ENCODE assay signal across 2 cellular contexts in genomic region chr10:122304054-122304579, GRCh38.
TF ChIP-seq lines count a peak whose summit lies in the region.

No MANE protein-coding gene starts in this region.

TF ChIP-seq in H1, 55 proteins besides CTCF, POLR2A, EP300 and RAD21:
- TF ChIP-seq NANOG (IDR thresholded peaks at IDR 0.05; ENCODE audit: insufficient read depth, low read depth, low read length, poor library complexity, severe bottlenecking), result no peak
- TF ChIP-seq HDAC6 (IDR thresholded peaks at IDR 0.05; ENCODE audit: low read depth, low read length), result no peak
- TF ChIP-seq, protein P1, sequence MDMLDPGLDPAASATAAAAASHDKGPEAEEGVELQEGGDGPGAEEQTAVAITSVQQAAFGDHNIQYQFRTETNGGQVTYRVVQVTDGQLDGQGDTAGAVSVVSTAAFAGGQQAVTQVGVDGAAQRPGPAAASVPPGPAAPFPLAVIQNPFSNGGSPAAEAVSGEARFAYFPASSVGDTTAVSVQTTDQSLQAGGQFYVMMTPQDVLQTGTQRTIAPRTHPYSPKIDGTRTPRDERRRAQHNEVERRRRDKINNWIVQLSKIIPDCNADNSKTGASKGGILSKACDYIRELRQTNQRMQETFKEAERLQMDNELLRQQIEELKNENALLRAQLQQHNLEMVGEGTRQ (IDR thresholded peaks at IDR 0.05; ENCODE audit: low read length), result no peak
- no peak for TF ChIP-seq CBX5 (IDR thresholded peaks at IDR 0.05; ENCODE audit: low read depth, low read length)
- TF ChIP-seq YY1 (IDR thresholded peaks at IDR 0.05; ENCODE audit: low read depth, low read length), result no peak
- TF ChIP-seq SP2 (IDR thresholded peaks at IDR 0.05; ENCODE audit: low read length), result no peak
- no peak for TF ChIP-seq MAX (IDR thresholded peaks at IDR 0.05)
- no peak for TF ChIP-seq SIX5 (IDR thresholded peaks at IDR 0.05; ENCODE audit: low read depth, low read length)
- TF ChIP-seq CEBPB (IDR thresholded peaks at IDR 0.05; ENCODE audit: low read depth, low read length), result no peak
- TF ChIP-seq BCL11A (IDR thresholded peaks at IDR 0.05; ENCODE audit: low read depth in 2 of 2, low read length in 2 of 2), result no peak
- no peak for TF ChIP-seq RFX5 (IDR thresholded peaks at IDR 0.05; ENCODE audit: borderline replicate concordance, low read depth, low read length)
- no peak for TF ChIP-seq SRF (IDR thresholded peaks at IDR 0.05; ENCODE audit: low read depth, low read length)
- no peak for TF ChIP-seq RXRA (IDR thresholded peaks at IDR 0.05; ENCODE audit: insufficient read depth, low read depth, low read length)

TF ChIP-seq in liver, 16 proteins besides CTCF, POLR2A, EP300 and RAD21:
- no peak for TF ChIP-seq NR2F2 (IDR thresholded peaks at IDR 0.05)
- TF ChIP-seq ZBTB33 (IDR thresholded peaks at IDR 0.05), result peak; percentile 39
- peak; percentile 90 to 93 for TF ChIP-seq HNF4A (conservative IDR thresholded peaks at IDR 0.05)
- peak; percentile 75 for TF ChIP-seq YY1 (IDR thresholded peaks at IDR 0.05)
- TF ChIP-seq JUND (IDR thresholded peaks at IDR 0.05), result peak; percentile 52 to 57
- TF ChIP-seq EGR1 (IDR thresholded peaks at IDR 0.05; ENCODE audit: low read depth in 2 of 2), result no peak
- TF ChIP-seq TAF1 (conservative IDR thresholded peaks at IDR 0.05), result no peak
- TF ChIP-seq RXRA (IDR thresholded peaks at IDR 0.05), result peak; percentile 70 to 78
- no peak for TF ChIP-seq FOXA1 (IDR thresholded peaks at IDR 0.05)
- no peak for TF ChIP-seq FOXA2 (IDR thresholded peaks at IDR 0.05)
- TF ChIP-seq MAX (IDR thresholded peaks at IDR 0.05), result peak; percentile 44
- TF ChIP-seq, protein P2, sequence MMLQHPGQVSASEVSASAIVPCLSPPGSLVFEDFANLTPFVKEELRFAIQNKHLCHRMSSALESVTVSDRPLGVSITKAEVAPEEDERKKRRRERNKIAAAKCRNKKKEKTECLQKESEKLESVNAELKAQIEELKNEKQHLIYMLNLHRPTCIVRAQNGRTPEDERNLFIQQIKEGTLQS (IDR thresholded peaks at IDR 0.05), result no peak
- peak; percentile 81 for TF ChIP-seq HNF4G (IDR thresholded peaks at IDR 0.05)
- peak; percentile 36 for TF ChIP-seq REST (IDR thresholded peaks at IDR 0.05)
- TF ChIP-seq GABPA (IDR thresholded peaks at IDR 0.05 in 1 of 2, conservative IDR thresholded peaks at IDR 0.05 in 1 of 2), result no peak
- peak; percentile 86 for TF ChIP-seq SP1 (IDR thresholded peaks at IDR 0.05)
TF ChIP-seq in liver: peak in this region for 9.
